In the genomic region with DNA sequence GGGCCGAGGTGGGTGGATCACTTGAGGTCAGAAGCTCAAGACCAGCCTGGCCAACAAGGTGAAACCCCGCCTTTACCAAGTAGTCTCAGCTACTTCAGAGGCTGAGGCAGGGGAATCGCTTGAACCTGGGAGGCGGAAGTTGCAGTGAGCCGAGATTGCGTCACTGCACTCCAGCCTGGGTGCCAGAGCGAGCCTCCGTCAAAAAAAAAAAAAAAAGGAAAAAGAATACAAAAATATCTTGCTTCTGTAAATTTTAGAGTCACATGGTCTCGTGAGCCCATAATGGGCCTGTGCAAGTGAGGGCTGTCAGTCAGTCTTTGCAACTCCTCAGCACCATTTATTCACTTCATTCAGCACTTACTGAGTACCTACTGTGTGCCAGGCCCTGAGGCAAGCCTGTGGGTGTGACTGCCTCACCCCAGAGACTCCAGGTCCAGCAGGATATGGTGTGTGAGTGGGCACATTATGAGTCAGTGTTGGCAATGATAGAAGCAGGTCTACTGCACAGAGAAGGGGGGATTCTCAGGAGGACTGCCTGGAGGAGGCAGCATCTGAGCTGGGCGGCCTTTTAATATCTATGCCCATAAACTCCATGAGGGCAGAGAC, we compare ENCODE assay signal across 9 cellular contexts. TPM values are rescaled to one million over a fixed set of nuclear protein-coding genes. Genes with fewer than 3 reads are reported as not detected.
DNase-seq lines count a peak whose midpoint lies in the region; ATAC-seq, FAIRE-seq and TF ChIP-seq lines count a peak whose summit lies in the region.
"Had no signal": no experiment of that assay in that cellular context is flagged by ENCODE, and none has a peak within 500 bp of the region (broad histone marks: within the 10 kb centered on the region; RNA-seq: fewer than 3 reads in every experiment).

No MANE protein-coding gene starts in this region.

- ATAC-seq in A549 (no peak), GM19395 (IDR thresholded peaks at IDR 0.05; ENCODE audit: unreplicated experiment) (peak; percentile 60), left cardiac atrium (peak; percentile 31 to 55), GM21447 (IDR thresholded peaks at IDR 0.05; ENCODE audit: unreplicated experiment) (no peak)

- CTCF ChIA-PET in A549 (lab: Yijun Ruan, JAX) = no interaction called here

- H3K4me2 ChIP-seq in A549 = no peak overlapping the region

- TF ChIP-seq POLR2A in A549 (IDR thresholded peaks at IDR 0.05; ENCODE audit: low read length) = no peak

- H3K27ac ChIP-seq in A549 = no peak overlapping the region

- DNase-seq in A549 (ENCODE audit: low read depth in 1 of 2, low spot score in 1 of 2) (no peak), OCI-M1 (lab: John Stamatoyannopoulos, UW) (peak; percentile 76), left cardiac atrium (peak; percentile 37), NCI-H526 treated with DMSO at 0.1 percent for 48 hours (lab: John Stamatoyannopoulos, UW) (no peak), AG08395 (ENCODE audit: low spot score) (no peak), foreskin melanocyte (no peak)
- DNase-seq: DMS79 had no signal

- intact Hi-C loops in left cardiac atrium (cut with DNase I) = loop anchor here in 1 of 2 donors (10.0 kb wide), 1 partner anchor 451 kb away; no protein-coding TSS in a partner anchor

- H3K4me1 ChIP-seq in A549 = no peaks in the 10 kb centered on the region

- H3K9me3 ChIP-seq in A549 = no peaks in the 10 kb centered on the region

- 47% methylated on average over 10 of the region's 10 CpGs for WGBS in A549 (ENCODE audit: missing lambda C conversion rate)

- TF ChIP-seq RAD21 in A549 (conservative IDR thresholded peaks at IDR 0.05 in 1 of 2, IDR thresholded peaks at IDR 0.05 in 1 of 2) = no peak

- no peak for TF ChIP-seq CTCF in A549 (IDR thresholded peaks at IDR 0.05)

- FAIRE-seq in A549 (lab: Jason Lieb, UNC) = no peak

- H3K4me3 ChIP-seq in A549 = no peak overlapping the region

- TF ChIP-seq EP300 in A549 (IDR thresholded peaks at IDR 0.05) = no peak

- POLR2A ChIA-PET in A549 (lab: Yijun Ruan, JAX) = no interaction called here

TF ChIP-seq in A549, 52 proteins besides CTCF, POLR2A, EP300 and RAD21:
- TF ChIP-seq CEBPB (IDR thresholded peaks at IDR 0.05) = 0 out of 4 replicates have a peak, but pooled peaks of 1 of the 2 experiments have one; percentile 41
- peak; percentile 79 for TF ChIP-seq ZFP36 (IDR thresholded peaks at IDR 0.05; ENCODE audit: borderline replicate concordance, partially characterized antibody)
- TF ChIP-seq CBX2 (IDR thresholded peaks at IDR 0.05; ENCODE audit: borderline replicate concordance, low read depth) = no peak
- TF ChIP-seq, protein P1, sequence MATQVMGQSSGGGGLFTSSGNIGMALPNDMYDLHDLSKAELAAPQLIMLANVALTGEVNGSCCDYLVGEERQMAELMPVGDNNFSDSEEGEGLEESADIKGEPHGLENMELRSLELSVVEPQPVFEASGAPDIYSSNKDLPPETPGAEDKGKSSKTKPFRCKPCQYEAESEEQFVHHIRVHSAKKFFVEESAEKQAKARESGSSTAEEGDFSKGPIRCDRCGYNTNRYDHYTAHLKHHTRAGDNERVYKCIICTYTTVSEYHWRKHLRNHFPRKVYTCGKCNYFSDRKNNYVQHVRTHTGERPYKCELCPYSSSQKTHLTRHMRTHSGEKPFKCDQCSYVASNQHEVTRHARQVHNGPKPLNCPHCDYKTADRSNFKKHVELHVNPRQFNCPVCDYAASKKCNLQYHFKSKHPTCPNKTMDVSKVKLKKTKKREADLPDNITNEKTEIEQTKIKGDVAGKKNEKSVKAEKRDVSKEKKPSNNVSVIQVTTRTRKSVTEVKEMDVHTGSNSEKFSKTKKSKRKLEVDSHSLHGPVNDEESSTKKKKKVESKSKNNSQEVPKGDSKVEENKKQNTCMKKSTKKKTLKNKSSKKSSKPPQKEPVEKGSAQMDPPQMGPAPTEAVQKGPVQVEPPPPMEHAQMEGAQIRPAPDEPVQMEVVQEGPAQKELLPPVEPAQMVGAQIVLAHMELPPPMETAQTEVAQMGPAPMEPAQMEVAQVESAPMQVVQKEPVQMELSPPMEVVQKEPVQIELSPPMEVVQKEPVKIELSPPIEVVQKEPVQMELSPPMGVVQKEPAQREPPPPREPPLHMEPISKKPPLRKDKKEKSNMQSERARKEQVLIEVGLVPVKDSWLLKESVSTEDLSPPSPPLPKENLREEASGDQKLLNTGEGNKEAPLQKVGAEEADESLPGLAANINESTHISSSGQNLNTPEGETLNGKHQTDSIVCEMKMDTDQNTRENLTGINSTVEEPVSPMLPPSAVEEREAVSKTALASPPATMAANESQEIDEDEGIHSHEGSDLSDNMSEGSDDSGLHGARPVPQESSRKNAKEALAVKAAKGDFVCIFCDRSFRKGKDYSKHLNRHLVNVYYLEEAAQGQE (IDR thresholded peaks at IDR 0.05) = no peak
- no peak for TF ChIP-seq KDM5A (IDR thresholded peaks at IDR 0.05)
- TF ChIP-seq ZSCAN20 (CRISPR knock-in tag; IDR thresholded peaks at IDR 0.05) = no peak
- no peak for TF ChIP-seq HOXA7 (CRISPR knock-in tag; IDR thresholded peaks at IDR 0.05)

RNA-seq across cellular contexts. Expression of gene TARDBP, which starts 46.7 kb away (rescaled TPM):
- polyA plus RNA-seq in A549 (2011; rRNA removed) (219 and 299 TPM in 2 replicates), A549 (2017; fragmentation: RNase III; extraction: RNeasy Plus Mini Kit Qiagen cat#74134 plus additional on column Dnase treatment) (245 to 264 TPM (median 264 TPM) in 3 replicates)
- polyA plus RNA-seq in A549 (2012; cell fraction: cytosol; rRNA removed) = 162 and 197 TPM in 2 replicates
- 71.2 and 117 TPM in 2 replicates for polyA plus RNA-seq in A549 (2012; cell fraction: nucleus; rRNA removed)
- polyA minus RNA-seq in A549 (2011; rRNA and poly(A)+ RNA removed) = 83.7 and 84.1 TPM in 2 replicates
- total RNA-seq in left cardiac atrium = 100 to 1,000 TPM; 102 to 119 TPM

Comparison
In these comparisons a context has a peak if more than half of its experiments do, and no peak if none do; other contexts are left out.
1. ATAC-seq: peak in GM19395 (single experiment) and left cardiac atrium (2 of 2); none in A549 (0 of 2) and GM21447 (single experiment).
2. DNase-seq: peak in OCI-M1 (single experiment) and left cardiac atrium (single experiment); none in A549 (0 of 2), NCI-H526 treated with DMSO at 0.1 percent for 48 hours (single experiment), AG08395 (single experiment) and foreskin melanocyte (single experiment).